Comparison of ENCODE assay signal across 24 cellular contexts in genomic region chr10:49766484-49766883, GRCh38.
"Had no signal": no experiment of that assay in that cellular context is flagged by ENCODE, and none has a peak within 500 bp of the region (broad histone marks: within the 10 kb centered on the region; RNA-seq: fewer than 3 reads in every experiment).

No MANE protein-coding gene starts in this region.

- H3K36me3 ChIP-seq: colonic mucosa, esophagus muscularis mucosa, esophagus squamous epithelium, gastrocnemius medialis, gastroesophageal sphincter, heart left ventricle, heart right ventricle had no signal

- H3K4me3 ChIP-seq: colonic mucosa, coronary artery, dorsolateral prefrontal cortex, esophagus muscularis mucosa, esophagus squamous epithelium, gastrocnemius medialis, gastroesophageal sphincter, heart left ventricle, heart right ventricle had no signal

- H3K9me3 ChIP-seq: colonic mucosa, esophagus squamous epithelium, gastrocnemius medialis had no signal

- H3K27ac ChIP-seq: colonic mucosa, coronary artery, dorsolateral prefrontal cortex, epithelial cell of prostate, esophagus muscularis mucosa, esophagus squamous epithelium, foreskin keratinocyte, gastrocnemius medialis, gastroesophageal sphincter, heart left ventricle, heart right ventricle had no signal

- ATAC-seq: effector memory CD8-positive, alpha-beta T cell; esophagus mucosa; foreskin keratinocyte; gastrocnemius medialis; gastroesophageal sphincter; heart left ventricle; heart right ventricle had no signal

- DNase-seq: colonic mucosa; cortex of kidney; dermis blood vessel endothelial cell; dorsolateral prefrontal cortex; effector CD4-positive, alpha-beta T cell; effector CD8-positive, alpha-beta T cell; effector memory CD4-positive, alpha-beta T cell; effector memory CD8-positive, alpha-beta T cell; endodermal cell; erythroblast; esophagus squamous epithelium; foreskin fibroblast; foreskin keratinocyte; foreskin melanocyte; gastrocnemius medialis; glutamatergic neuron; head of caudate nucleus; heart left ventricle; heart right ventricle had no signal

- H3K4me1 ChIP-seq: foreskin keratinocyte, gastrocnemius medialis had no signal
